Comparison of ENCODE assay signal across 26 cellular contexts in the genomic region with DNA sequence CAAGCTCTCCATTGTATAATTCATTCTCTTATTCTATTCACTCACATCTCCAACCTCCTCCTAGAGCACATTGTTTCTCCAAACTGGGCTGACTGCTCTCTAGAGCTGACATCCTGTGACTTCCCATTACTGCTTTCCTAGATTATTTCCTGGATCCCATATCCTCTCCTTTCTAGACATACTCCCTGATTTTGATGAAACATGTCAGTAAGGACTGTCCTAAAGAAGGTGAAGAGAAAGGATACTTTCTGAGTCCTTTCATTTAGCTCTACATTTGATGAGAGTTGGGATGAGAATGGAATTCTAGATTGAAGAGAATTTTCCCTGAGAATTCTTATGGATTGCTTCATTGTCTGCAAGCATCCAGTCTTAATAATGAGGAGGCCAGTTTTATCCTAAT.
"Had no signal": no experiment of that assay in that cellular context is flagged by ENCODE, and none has a peak within 500 bp of the region (broad histone marks: within the 10 kb centered on the region; RNA-seq: fewer than 3 reads in every experiment).

No MANE protein-coding gene starts in this region.

- ATAC-seq: gastrocnemius medialis; left cardiac atrium; left lung; mucosa of descending colon; sciatic nerve; stimulated activated naive CD8-positive, alpha-beta T cell treated with anti-CD3 and anti-CD28 coated beads, Interleukin-15, amount 100 ng/mL, for 72 hours; upper lobe of right lung had no signal

- H3K36me3 Mint-ChIP-seq: mesothelial cell of epicardium, naive B cell had no signal

- H3K36me3 ChIP-seq: gastrocnemius medialis, left lung, right atrium auricular region, suprapubic skin, transverse colon, upper lobe of right lung, uterus had no signal

- H3K27ac ChIP-seq: coronary artery, gastrocnemius medialis, left lung, right atrium auricular region, suprapubic skin, transverse colon, upper lobe of right lung, uterus had no signal

- H3K4me2 ChIP-seq: smooth muscle cell had no signal

- H3K4me3 Mint-ChIP-seq: mesothelial cell of epicardium; nephron; stimulated activated naive CD8-positive, alpha-beta T cell treated with anti-CD3 and anti-CD28 coated beads, Interleukin-15, amount 100 ng/mL, for 72 hours had no signal

- H3K9me3 ChIP-seq: gastrocnemius medialis, left lung, mucosa of descending colon, right atrium auricular region, suprapubic skin, transverse colon, upper lobe of right lung, uterus had no signal

- H3K27ac Mint-ChIP-seq: mesothelial cell of epicardium; nephron; stimulated activated naive CD8-positive, alpha-beta T cell treated with anti-CD3 and anti-CD28 coated beads, Interleukin-15, amount 100 ng/mL, for 72 hours had no signal

- H3K4me3 ChIP-seq: coronary artery, gastrocnemius medialis, left lung, mucosa of descending colon, right atrium auricular region, smooth muscle cell, suprapubic skin, transverse colon, upper lobe of right lung, uterus had no signal

- H3K9me3 Mint-ChIP-seq: mesothelial cell of epicardium; nephron; stimulated activated naive CD8-positive, alpha-beta T cell treated with anti-CD3 and anti-CD28 coated beads, Interleukin-15, amount 100 ng/mL, for 72 hours had no signal

- DNase-seq: effector CD4-positive, alpha-beta T cell; foreskin fibroblast; gastrocnemius medialis; head of caudate nucleus; left cardiac atrium; left lung; mesenchymal stem cell; mucosa of descending colon; naive B cell; nucleus accumbens; stimulated activated CD4-positive, alpha-beta T cell treated with anti-CD3 and anti-CD28 coated beads, Interleukin-12 subunit alpha, Interleukin-12 subunit beta, amount 100 ng/mL, for 4 hours; stimulated activated CD4-positive, alpha-beta T cell treated with anti-CD3 and anti-CD28 coated beads, Interleukin-1b, Interleukin-23, amount 100 ng/mL, for 48 hours; stimulated activated CD4-positive, alpha-beta T cell treated with anti-CD3 and anti-CD28 coated beads, Interleukin-4, amount 100 ng/mL, for 1 hour; stimulated activated CD8-positive, alpha-beta memory T cell treated with anti-CD3 and anti-CD28 coated beads, Interleukin-4, amount 100 ng/mL, for 48 hours; stimulated activated naive CD4-positive, alpha-beta T cell; stimulated activated naive CD8-positive, alpha-beta T cell treated with anti-CD3 and anti-CD28 coated beads, Interleukin-15, amount 100 ng/mL, for 72 hours; transverse colon; upper lobe of right lung; uterus had no signal

- H3K4me1 ChIP-seq: gastrocnemius medialis, left lung, right atrium auricular region, suprapubic skin, transverse colon, upper lobe of right lung, uterus had no signal

- H3K27me3 Mint-ChIP-seq: naive B cell; stimulated activated naive CD8-positive, alpha-beta T cell treated with anti-CD3 and anti-CD28 coated beads, Interleukin-15, amount 100 ng/mL, for 72 hours had no signal

- H3K27me3 ChIP-seq: gastrocnemius medialis, left lung, right atrium auricular region, suprapubic skin, transverse colon, upper lobe of right lung, uterus had no signal

- H3K4me1 Mint-ChIP-seq: nephron had no signal
